ENCODE assay signal across 1 cellular context in genomic region chr1:236168716-236169429, GRCh38.
TF ChIP-seq lines count a peak whose summit lies in the region.

No MANE protein-coding gene starts in this region.

TF ChIP-seq in K562, 482 proteins besides CTCF, POLR2A, EP300 and RAD21 (continued from another document and continues in another):
- no peak for TF ChIP-seq ZBTB40 (IDR thresholded peaks at IDR 0.05)
- TF ChIP-seq ZBTB40 (CRISPR knock-in tag; IDR thresholded peaks at IDR 0.05), result no peak
- TF ChIP-seq PYGO2 (tag; IDR thresholded peaks at IDR 0.05), result no peak
- TF ChIP-seq DDX20 (tag; IDR thresholded peaks at IDR 0.05; ENCODE audit: low read depth), result no peak
- TF ChIP-seq NCOA1 (IDR thresholded peaks at IDR 0.05; ENCODE audit: low read depth), result no peak
- TF ChIP-seq ZBTB33 (CRISPR knock-in tag; IDR thresholded peaks at IDR 0.05), result no peak
- TF ChIP-seq REST (CRISPR knock-in tag; IDR thresholded peaks at IDR 0.05; ENCODE audit: low read depth), result no peak
- no peak for TF ChIP-seq SPI1 (IDR thresholded peaks at IDR 0.05; ENCODE audit: borderline replicate concordance, low read depth, low read length)
- no peak for TF ChIP-seq RUNX1 (IDR thresholded peaks at IDR 0.05; ENCODE audit: low read depth)
- no peak for TF ChIP-seq MAFK (IDR thresholded peaks at IDR 0.05; ENCODE audit: low read length)
- TF ChIP-seq MNT (conservative IDR thresholded peaks at IDR 0.05), result no peak
- no peak for TF ChIP-seq ZNF239 (CRISPR knock-in tag; IDR thresholded peaks at IDR 0.05)
- TF ChIP-seq ETV6 (IDR thresholded peaks at IDR 0.05; ENCODE audit: borderline replicate concordance in 1 of 2, low read depth in 2 of 2, low read length in 1 of 2), result no peak
- TF ChIP-seq ETV6 (CRISPR knock-in tag; IDR thresholded peaks at IDR 0.05; ENCODE audit: borderline replicate concordance), result no peak
- no peak for TF ChIP-seq HLTF (IDR thresholded peaks at IDR 0.05)
- no peak for TF ChIP-seq USF1 (CRISPR knock-in tag; IDR thresholded peaks at IDR 0.05)
- no peak for TF ChIP-seq CREB5 (CRISPR knock-in tag; IDR thresholded peaks at IDR 0.05)
- TF ChIP-seq SMAD2 (IDR thresholded peaks at IDR 0.05; ENCODE audit: low read depth, low read length), result no peak
- no peak for TF ChIP-seq CHAMP1 (IDR thresholded peaks at IDR 0.05)
- TF ChIP-seq AFF1 (IDR thresholded peaks at IDR 0.05; ENCODE audit: low read depth in 1 of 2, partially characterized antibody in 2 of 2), result peak in 1 of 2 experiments; percentile 23
- no peak for TF ChIP-seq RAD51 (IDR thresholded peaks at IDR 0.05; ENCODE audit: borderline replicate concordance, low read depth)
- TF ChIP-seq CGGBP1 (CRISPR knock-in tag; IDR thresholded peaks at IDR 0.05), result no peak
- no peak for TF ChIP-seq C11orf30 (IDR thresholded peaks at IDR 0.05; ENCODE audit: low read depth)
- TF ChIP-seq NCOA4 (IDR thresholded peaks at IDR 0.05; ENCODE audit: partially characterized antibody), result no peak
- no peak for TF ChIP-seq PCBP2 (IDR thresholded peaks at IDR 0.05; ENCODE audit: low read depth, low read length, poor library complexity, severe bottlenecking)
- TF ChIP-seq TGIF2 (CRISPR knock-in tag; IDR thresholded peaks at IDR 0.05), result no peak
- TF ChIP-seq CBX1 (IDR thresholded peaks at IDR 0.05; ENCODE audit: low read depth), result no peak
